In genomic region chr14:66920196-66920595, GRCh38 we compare ENCODE assay signal across 19 cellular contexts.
"Had no signal": no experiment of that assay in that cellular context is flagged by ENCODE, and none has a peak within 500 bp of the region (broad histone marks: within the 10 kb centered on the region; RNA-seq: fewer than 3 reads in every experiment).

No MANE protein-coding gene starts in this region.

- H3K27me3 ChIP-seq: body of pancreas, colonic mucosa, hepatocyte, ovary, upper lobe of left lung had no signal

- H3K27ac ChIP-seq: body of pancreas, colonic mucosa, hepatocyte, ovary, psoas muscle, upper lobe of left lung had no signal

- H2AFZ ChIP-seq: hepatocyte had no signal

- DNase-seq: activated CD4-positive, alpha-beta memory T cell treated with anti-CD3 and anti-CD28 coated beads for 36 hours; activated CD4-positive, alpha-beta T cell treated with anti-CD3 and anti-CD28 coated beads for 4 hours; activated CD8-positive, alpha-beta memory T cell treated with anti-CD3 and anti-CD28 coated beads, Interleukin-2, amount 10 ng/mL, durations not matched to agents 7 days and 5 days; activated naive CD8-positive, alpha-beta T cell treated with anti-CD3 and anti-CD28 coated beads for 36 hours; body of pancreas; caudate nucleus; colonic mucosa; endodermal cell; left cardiac atrium; natural killer cell; ovary; psoas muscle; right cardiac atrium; small intestine; stimulated activated CD4-positive, alpha-beta T cell treated with anti-CD3 and anti-CD28 coated beads, Interleukin-15, amount 100 ng/mL, for 24 hours; stimulated activated CD4-positive, alpha-beta T cell treated with anti-CD3 and anti-CD28 coated beads, Interleukin-2, amount 100 ng/mL, for 48 hours; upper lobe of left lung had no signal

- ATAC-seq: activated CD8-positive, alpha-beta memory T cell treated with anti-CD3 and anti-CD28 coated beads, Interleukin-2, amount 10 ng/mL, durations not matched to agents 7 days and 5 days; body of pancreas; left cardiac atrium; natural killer cell; psoas muscle; right cardiac atrium; WTC11 had no signal

- H3K4me3 ChIP-seq: body of pancreas, colonic mucosa, hepatocyte, ovary, psoas muscle, upper lobe of left lung had no signal

- H3K79me2 ChIP-seq: hepatocyte had no signal

- H3K4me2 ChIP-seq: hepatocyte had no signal

- H3K4me1 ChIP-seq: colonic mucosa, psoas muscle, upper lobe of left lung had no signal

- H3K9me3 ChIP-seq: body of pancreas, colonic mucosa, ovary, psoas muscle, upper lobe of left lung had no signal

- H3K36me3 ChIP-seq: colonic mucosa, ovary had no signal
